Comparison of ENCODE assay signal across 13 cellular contexts in genomic region chr14:88986146-88986841, GRCh38.
DNase-seq lines count a peak whose midpoint lies in the region; ATAC-seq and TF ChIP-seq lines count a peak whose summit lies in the region.
"Had no signal": no experiment of that assay in that cellular context is flagged by ENCODE, and none has a peak within 500 bp of the region (broad histone marks: within the 10 kb centered on the region; RNA-seq: fewer than 3 reads in every experiment).

No MANE protein-coding gene starts in this region.

- ATAC-seq in SK-N-SH treated with all-trans-retinoic acid at 6 μM for 48 hours (peak; percentile 72), HG02840 (IDR thresholded peaks at IDR 0.05; ENCODE audit: low FRiP score, unreplicated experiment) (no peak), GM19467 (IDR thresholded peaks at IDR 0.05; ENCODE audit: unreplicated experiment) (no peak)

- DNase-seq in AG08395 (ENCODE audit: low spot score) (peak; percentile 44), HS-27A (ENCODE audit: low read depth) (peak; percentile 47), fibroblast of the conjunctiva (ENCODE audit: low read depth) (peak; percentile 41), DMS153 (lab: John Stamatoyannopoulos, UW) (no peak), HPDE6-E6E7 (ENCODE audit: extremely low spot score) (no peak)
- DNase-seq: activated CD4-positive, alpha-beta T cell treated with anti-CD3 and anti-CD28 coated beads for 1 hour; cerebellar nuclear complex; H7; Kasumi-1; nucleus accumbens had no signal

TF ChIP-seq in SK-N-SH treated with all-trans-retinoic acid at 6 μM for 48 hours, 23 proteins besides CTCF, POLR2A, EP300 and RAD21:
- TF ChIP-seq ZNF70 (CRISPR knock-in tag; IDR thresholded peaks at IDR 0.05) (peak; percentile 66; the same call in 1 of the 2 replicates), SNAI2 (CRISPR knock-in tag; IDR thresholded peaks at IDR 0.05) (peak; percentile 86), ZNF8 (CRISPR knock-in tag; IDR thresholded peaks at IDR 0.05) (0 out of 2 replicates have a peak, but pooled peaks have one; percentile 47), PPARA (CRISPR knock-in tag; IDR thresholded peaks at IDR 0.05; ENCODE audit: borderline replicate concordance) (peak; percentile 86), TCF4 (CRISPR knock-in tag; IDR thresholded peaks at IDR 0.05; ENCODE audit: borderline replicate concordance) (peak; percentile 39), ARNTL (CRISPR knock-in tag; IDR thresholded peaks at IDR 0.05; ENCODE audit: borderline replicate concordance, low read depth) (peak; percentile 68; the same call in 1 of the 2 replicates), TOX (CRISPR knock-in tag; IDR thresholded peaks at IDR 0.05; ENCODE audit: borderline replicate concordance) (no peak), ZNF565 (CRISPR knock-in tag; conservative IDR thresholded peaks at IDR 0.05; ENCODE audit: low read depth) (peak; percentile 70; the same call in 1 of the 2 replicates), RARB (CRISPR knock-in tag; IDR thresholded peaks at IDR 0.05) (no peak), TSHZ2 (CRISPR knock-in tag; IDR thresholded peaks at IDR 0.05) (peak; percentile 95), OSR1 (CRISPR knock-in tag; IDR thresholded peaks at IDR 0.05) (no peak), CSDC2 (CRISPR knock-in tag; IDR thresholded peaks at IDR 0.05) (peak; percentile 92; the same call in 1 of the 2 replicates), BACH2 (CRISPR knock-in tag; IDR thresholded peaks at IDR 0.05; ENCODE audit: borderline replicate concordance) (peak; percentile 67), ESRRG (CRISPR knock-in tag; IDR thresholded peaks at IDR 0.05) (0 out of 2 replicates have a peak, but pooled peaks have one; percentile 44), ZFP30 (CRISPR knock-in tag; IDR thresholded peaks at IDR 0.05) (peak; percentile 38), GLIS3 (CRISPR knock-in tag; IDR thresholded peaks at IDR 0.05) (0 out of 2 replicates have a peak, but pooled peaks have one; percentile 36), PATZ1 (CRISPR knock-in tag; IDR thresholded peaks at IDR 0.05; ENCODE audit: borderline replicate concordance) (no peak), ISL1 (CRISPR knock-in tag; IDR thresholded peaks at IDR 0.05) (no peak), CREB5 (CRISPR knock-in tag; IDR thresholded peaks at IDR 0.05; ENCODE audit: low read depth) (peak; percentile 50; the same call in 1 of the 2 replicates)

Comparison
In these comparisons a context has a peak if more than half of its experiments do, and no peak if none do; other contexts are left out.
1. DNase-seq: peak in AG08395 (single experiment), HS-27A (single experiment) and fibroblast of the conjunctiva (single experiment); none in DMS153 (single experiment) and HPDE6-E6E7 (single experiment).